14 cellular contexts compared by ENCODE assay signal in the genomic region with DNA sequence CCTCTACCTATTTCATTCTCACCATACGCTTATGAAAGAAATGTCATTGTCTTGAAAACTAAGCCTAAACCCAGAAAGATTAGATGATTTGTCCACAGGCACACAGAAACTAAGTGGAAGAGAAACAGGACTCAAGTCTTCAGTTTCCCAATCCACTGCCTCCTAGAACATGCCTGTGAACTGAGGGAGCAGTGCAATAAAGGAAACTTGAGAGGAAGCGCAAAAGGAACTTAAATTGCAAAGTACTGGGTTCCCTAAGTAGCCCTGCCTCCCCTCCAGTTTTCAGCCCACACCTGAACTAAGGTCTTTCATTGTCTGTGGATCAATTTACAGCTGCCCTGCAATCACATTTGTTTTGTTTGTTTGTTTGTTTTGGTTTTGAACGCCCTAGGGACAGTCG.
"Had no signal": no experiment of that assay in that cellular context is flagged by ENCODE, and none has a peak within 500 bp of the region (broad histone marks: within the 10 kb centered on the region; RNA-seq: fewer than 3 reads in every experiment).

No MANE protein-coding gene starts in this region.

- H3K9me3 Mint-ChIP-seq: activated CD8-positive, alpha-beta T cell treated with anti-CD3 and anti-CD28 coated beads for 36 hours; activated T-cell treated with anti-CD3 and anti-CD28 coated beads, Interleukin-2, amount 50 U/mL, for 72 hours had no signal

- ATAC-seq: activated CD8-positive, alpha-beta T cell treated with anti-CD3 and anti-CD28 coated beads for 36 hours; activated T-cell treated with anti-CD3 and anti-CD28 coated beads, Interleukin-2, amount 50 U/mL, for 72 hours had no signal

- H3K4me1 ChIP-seq: colonic mucosa had no signal

- H3K4me3 ChIP-seq: colonic mucosa, skin epidermis, tibial artery, vagina had no signal

- H3K9ac ChIP-seq: parathyroid adenoma had no signal

- H3K27ac Mint-ChIP-seq: activated CD8-positive, alpha-beta T cell treated with anti-CD3 and anti-CD28 coated beads for 36 hours; activated T-cell treated with anti-CD3 and anti-CD28 coated beads, Interleukin-2, amount 50 U/mL, for 72 hours had no signal

- H3K79me2 ChIP-seq: parathyroid adenoma had no signal

- H3K27ac ChIP-seq: colonic mucosa, parathyroid adenoma, tibial artery, vagina, VCaP had no signal

- H3K4me3 Mint-ChIP-seq: activated CD8-positive, alpha-beta T cell treated with anti-CD3 and anti-CD28 coated beads for 36 hours; activated T-cell treated with anti-CD3 and anti-CD28 coated beads, Interleukin-2, amount 50 U/mL, for 72 hours had no signal

- H2AFZ ChIP-seq: parathyroid adenoma had no signal

- DNase-seq: activated CD4-positive, alpha-beta T cell treated with anti-CD3 and anti-CD28 coated beads for 4 hours; activated CD8-positive, alpha-beta memory T cell treated with anti-CD3 and anti-CD28 coated beads, Interleukin-2, amount 50 U/mL, for 4 hours; activated CD8-positive, alpha-beta T cell treated with anti-CD3 and anti-CD28 coated beads for 36 hours; activated naive CD4-positive, alpha-beta T cell; activated T-cell treated with anti-CD3 and anti-CD28 coated beads, Interleukin-2, amount 50 U/mL, for 72 hours; colonic mucosa; hippocampal formation; stimulated activated CD4-positive, alpha-beta T cell treated with anti-CD3 and anti-CD28 coated beads, Interleukin-4, amount 100 ng/mL, for 4 hours; T-helper 9 cell; tibial artery had no signal

- H3K9me3 ChIP-seq: colonic mucosa, tibial artery, vagina had no signal

- H3K27me3 ChIP-seq: colonic mucosa, vagina had no signal

- H3K36me3 ChIP-seq: colonic mucosa, tibial artery, vagina had no signal
